In the genomic region with DNA sequence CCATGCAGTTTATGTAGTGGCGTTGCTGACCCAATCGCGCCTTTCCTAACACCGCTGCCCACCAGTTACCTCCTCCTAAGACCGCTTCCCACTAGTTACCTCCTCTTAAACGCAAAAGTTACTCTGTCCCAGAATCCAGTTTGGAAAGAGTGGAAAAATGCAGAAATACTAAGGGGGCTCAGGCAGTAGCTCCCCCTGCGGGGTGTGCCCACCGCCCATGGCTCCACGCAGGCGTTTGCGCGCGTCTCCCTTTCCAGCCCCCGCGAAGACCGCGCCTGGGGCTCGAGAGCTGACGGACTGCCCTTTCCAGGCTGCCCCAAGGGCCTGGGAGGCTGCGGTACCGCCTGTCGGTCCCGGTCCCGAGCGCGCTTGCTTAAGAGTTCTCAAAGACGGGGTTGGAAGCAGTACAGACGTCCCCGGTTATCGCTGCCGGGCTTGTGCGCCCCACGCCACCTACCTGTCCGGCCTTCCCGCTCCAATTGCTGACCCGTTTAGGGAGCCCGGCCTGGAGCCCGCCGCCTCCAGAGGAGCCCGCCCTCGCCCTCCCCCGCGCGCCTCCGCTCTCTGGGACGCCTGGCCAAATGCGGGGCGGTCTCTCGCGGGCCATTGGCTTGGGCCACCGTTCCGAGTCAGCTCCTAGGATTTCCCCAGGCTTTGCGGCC, we compare ENCODE assay signal across 1 cellular context.
TF ChIP-seq lines count a peak whose summit lies in the region.

No MANE protein-coding gene starts in this region.

TF ChIP-seq in SK-N-SH treated with all-trans-retinoic acid at 6 μM for 48 hours, 23 proteins besides CTCF, POLR2A, EP300 and RAD21 (continued from another document):
- TF ChIP-seq, protein P1, sequence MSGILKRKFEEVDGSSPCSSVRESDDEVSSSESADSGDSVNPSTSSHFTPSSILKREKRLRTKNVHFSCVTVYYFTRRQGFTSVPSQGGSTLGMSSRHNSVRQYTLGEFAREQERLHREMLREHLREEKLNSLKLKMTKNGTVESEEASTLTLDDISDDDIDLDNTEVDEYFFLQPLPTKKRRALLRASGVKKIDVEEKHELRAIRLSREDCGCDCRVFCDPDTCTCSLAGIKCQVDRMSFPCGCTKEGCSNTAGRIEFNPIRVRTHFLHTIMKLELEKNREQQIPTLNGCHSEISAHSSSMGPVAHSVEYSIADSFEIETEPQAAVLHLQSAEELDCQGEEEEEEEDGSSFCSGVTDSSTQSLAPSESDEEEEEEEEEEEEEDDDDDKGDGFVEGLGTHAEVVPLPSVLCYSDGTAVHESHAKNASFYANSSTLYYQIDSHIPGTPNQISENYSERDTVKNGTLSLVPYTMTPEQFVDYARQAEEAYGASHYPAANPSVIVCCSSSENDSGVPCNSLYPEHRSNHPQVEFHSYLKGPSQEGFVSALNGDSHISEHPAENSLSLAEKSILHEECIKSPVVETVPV (CRISPR knock-in tag; IDR thresholded peaks at IDR 0.05) = no peak
- TF ChIP-seq ZNF565 (CRISPR knock-in tag; conservative IDR thresholded peaks at IDR 0.05; ENCODE audit: low read depth) (no peak), RARB (CRISPR knock-in tag; IDR thresholded peaks at IDR 0.05) (no peak), ESRRG (CRISPR knock-in tag; IDR thresholded peaks at IDR 0.05) (no peak), ZNF70 (CRISPR knock-in tag; IDR thresholded peaks at IDR 0.05) (no peak), SNAI2 (CRISPR knock-in tag; IDR thresholded peaks at IDR 0.05) (no peak), ISL1 (CRISPR knock-in tag; IDR thresholded peaks at IDR 0.05) (no peak), TOX (CRISPR knock-in tag; IDR thresholded peaks at IDR 0.05; ENCODE audit: borderline replicate concordance) (no peak), CSDC2 (CRISPR knock-in tag; IDR thresholded peaks at IDR 0.05) (no peak), ZFP30 (CRISPR knock-in tag; IDR thresholded peaks at IDR 0.05) (no peak), ZC3H10 (CRISPR knock-in tag; IDR thresholded peaks at IDR 0.05) (no peak), TCF4 (CRISPR knock-in tag; IDR thresholded peaks at IDR 0.05; ENCODE audit: borderline replicate concordance) (no peak), ZNF8 (CRISPR knock-in tag; IDR thresholded peaks at IDR 0.05) (no peak), ARNTL (CRISPR knock-in tag; IDR thresholded peaks at IDR 0.05; ENCODE audit: borderline replicate concordance, low read depth) (no peak), GLIS3 (CRISPR knock-in tag; IDR thresholded peaks at IDR 0.05) (no peak)
TF ChIP-seq in SK-N-SH treated with all-trans-retinoic acid at 6 μM for 48 hours: peak in this region for 0.
